14 cellular contexts compared by ENCODE assay signal in the genomic region with DNA sequence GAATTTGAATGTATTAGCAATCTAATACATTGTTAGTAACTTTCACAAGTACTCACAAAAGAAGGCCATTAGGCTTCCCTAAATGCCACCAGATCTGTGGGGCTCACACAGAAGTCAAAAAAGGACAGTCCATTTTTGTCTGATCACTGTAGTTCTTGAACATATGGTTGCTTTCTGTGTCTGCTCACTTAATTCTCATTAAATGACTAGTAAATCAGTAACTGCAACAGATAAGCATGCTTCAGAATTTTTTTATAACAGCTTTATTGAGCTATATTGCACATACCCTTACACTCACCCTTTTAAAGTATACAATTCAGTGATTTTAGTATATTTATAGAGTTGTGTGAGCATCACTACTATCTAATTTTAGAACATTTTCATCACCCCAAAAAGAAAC.
DNase-seq lines count a peak whose midpoint lies in the region; ATAC-seq, FAIRE-seq and TF ChIP-seq lines count a peak whose summit lies in the region.
"Had no signal": no experiment of that assay in that cellular context is flagged by ENCODE, and none has a peak within 500 bp of the region (broad histone marks: within the 10 kb centered on the region; RNA-seq: fewer than 3 reads in every experiment).

No MANE protein-coding gene starts in this region.

- FAIRE-seq in keratinocyte (lab: Jason Lieb, UNC) = peak; percentile 46

- TF ChIP-seq CTCF in MCF 10A (IDR thresholded peaks at IDR 0.05; ENCODE audit: unreplicated experiment) = no peak
- TF ChIP-seq CTCF in breast epithelium (IDR thresholded peaks at IDR 0.05) = no peak
- TF ChIP-seq CTCF in keratinocyte (optimal IDR thresholded peaks at IDR 0.05 in 1 of 3, IDR thresholded peaks at IDR 0.05 in 1 of 3, conservative IDR thresholded peaks at IDR 0.05 in 1 of 3; ENCODE audit: extremely low read depth in 1 of 3, insufficient read depth in 2 of 3, low read length in 3 of 3) = no peak
- no peak for TF ChIP-seq CTCF in natural killer cell (IDR thresholded peaks at IDR 0.05)

- no peaks in the 10 kb centered on the region for H4K20me1 ChIP-seq in keratinocyte (ENCODE audit: control insufficient read depth, extremely low read depth, insufficient read depth, low read length)

- peak overlapping the region; percentile 58 for H3K4me2 ChIP-seq in keratinocyte (ENCODE audit: control insufficient read depth, extremely low read depth, insufficient read depth, low read depth, low read length)

- H2AFZ ChIP-seq in keratinocyte (ENCODE audit: control insufficient read depth, low read length) = no peak overlapping the region

- H3K27me3 ChIP-seq in breast epithelium = no peaks in the 10 kb centered on the region
- no peaks in the 10 kb centered on the region for H3K27me3 ChIP-seq in adipocyte (replicated peaks; ENCODE audit: control insufficient read depth, insufficient read depth, low read length)
- H3K27me3 ChIP-seq in keratinocyte (ENCODE audit: control insufficient read depth, extremely low read depth, insufficient read depth, low read length) = no peaks in the 10 kb centered on the region
- H3K27me3 ChIP-seq: gastroesophageal sphincter, transverse colon had no signal

- no peaks in the 10 kb centered on the region for H3K9me3 ChIP-seq in breast epithelium
- no peaks in the 10 kb centered on the region for H3K9me3 ChIP-seq in adipocyte (ENCODE audit: control insufficient read depth, low read length)
- no peaks in the 10 kb centered on the region for H3K9me3 ChIP-seq in keratinocyte (ENCODE audit: control insufficient read depth, low read depth, low read length)
- H3K9me3 ChIP-seq: gastroesophageal sphincter, transverse colon had no signal

- CTCF ChIA-PET in MCF 10A (lab: Yijun Ruan, JAX) = no interaction called here

- peak overlapping the region; percentile 32 for H3K9ac ChIP-seq in adipocyte (ENCODE audit: low read length)
- H3K9ac ChIP-seq in keratinocyte (ENCODE audit: control insufficient read depth, extremely low read depth, insufficient read depth, low read length) = peak overlapping the region; percentile 61

- BruUV-seq in MCF 10A (replicated peaks; lab: Mats Ljungman, UMichigan) = no TSS peak

- no peak for TF ChIP-seq POLR2A in breast epithelium (IDR thresholded peaks at IDR 0.05)

- intact Hi-C loops in MCF 10A (cut with micrococcal nuclease) = loop anchor here (2.0 kb wide), 1 partner anchor 69 kb away; no protein-coding TSS in a partner anchor
- intact Hi-C loops in breast epithelium (cut with DNase I; ENCODE audit: low total_unique reads) = no loop called here
- intact Hi-C loops in natural killer cell (cut with micrococcal nuclease) = no loop called here

- POLR2A ChIA-PET in MCF 10A (lab: Yijun Ruan, JAX) = interaction anchor here (0.6 to 8.8 kb wide), 10 partner anchors 11 to 133 kb away, joined by 3 to 119 read pairs (median 14); a partner anchor contains a TSS

- dilution Hi-C loops in keratinocyte (cut with MboI; ENCODE audit: extremely low pct_ligation_motif_present, low sequenced_read_pairs) = no loop called here

- H3K79me2 ChIP-seq in keratinocyte (ENCODE audit: control insufficient read depth, insufficient read depth, low read length) = no peaks in the 10 kb centered on the region

- H3K36me3 Mint-ChIP-seq in MCF 10A (ENCODE audit: insufficient read depth, unreplicated experiment) (peaks cover 6% of the 10 kb centered on the region), natural killer cell (no peaks in the 10 kb centered on the region)
- H3K36me3 Mint-ChIP-seq: CD8-positive, alpha-beta T cell; IgD-negative memory B cell had no signal

- no peaks in the 10 kb centered on the region for H3K9me1 ChIP-seq in keratinocyte (ENCODE audit: control insufficient read depth, extremely low read depth, insufficient read depth, low read length)

- no peak overlapping the region for H3K4me3 Mint-ChIP-seq in MCF 10A (ENCODE audit: unreplicated experiment)
- H3K4me3 Mint-ChIP-seq in natural killer cell = no peak overlapping the region
- H3K4me3 Mint-ChIP-seq: CD8-positive, alpha-beta T cell; effector memory CD8-positive, alpha-beta T cell had no signal

- H3K4me3 ChIP-seq in breast epithelium (no peak overlapping the region), adipocyte (ENCODE audit: low read length) (no peak overlapping the region), keratinocyte (ENCODE audit: control insufficient read depth in 2 of 3, extremely low read depth in 1 of 3, insufficient read depth in 2 of 3, low read depth in 1 of 3, low read length in 3 of 3) (no peak overlapping the region)
- H3K4me3 ChIP-seq: gastroesophageal sphincter, transverse colon had no signal

- H3K9me3 Mint-ChIP-seq in MCF 10A (ENCODE audit: unreplicated experiment) (no peaks in the 10 kb centered on the region), natural killer cell (no peaks in the 10 kb centered on the region)
- H3K9me3 Mint-ChIP-seq: CD8-positive, alpha-beta T cell; effector memory CD8-positive, alpha-beta T cell; IgD-negative memory B cell had no signal

- H3K36me3 ChIP-seq in breast epithelium (no peaks in the 10 kb centered on the region), adipocyte (ENCODE audit: control insufficient read depth, insufficient read depth, low read length, severe bottlenecking) (no peaks in the 10 kb centered on the region), keratinocyte (ENCODE audit: control insufficient read depth in 2 of 2, extremely low read depth in 1 of 2, insufficient read depth in 2 of 2, low read length in 2 of 2) (no peaks in the 10 kb centered on the region)
- H3K36me3 ChIP-seq: gastroesophageal sphincter, transverse colon had no signal

- H3K27ac ChIP-seq in breast epithelium (peak overlapping the region in 1 of 2 donors; percentile 15), keratinocyte (ENCODE audit: control insufficient read depth, insufficient read depth, low read length) (peak overlapping the region; percentile 94)

- no peak for ATAC-seq in natural killer cell
- ATAC-seq: CD8-positive, alpha-beta T cell; effector memory CD8-positive, alpha-beta T cell; gastroesophageal sphincter had no signal

- H3K27me3 Mint-ChIP-seq in MCF 10A (ENCODE audit: insufficient read depth, unreplicated experiment) (no peaks in the 10 kb centered on the region), natural killer cell (ENCODE audit: low read depth in 2 of 2) (peaks cover 0 to 2% of the 10 kb centered on the region in 2 donors)
- H3K27me3 Mint-ChIP-seq: IgD-negative memory B cell had no signal

- DNase-seq in MCF 10A (ENCODE audit: unreplicated experiment) = no peak
- DNase-seq in breast epithelium (ENCODE audit: low spot score in 2 of 2) = no peak
- no peak for DNase-seq in adipocyte (ENCODE audit: low read depth)
- no peak for DNase-seq in keratinocyte (ENCODE audit: low read depth, low spot score)
- DNase-seq in natural killer cell = no peak
- no peak for DNase-seq in inferior parietal cortex (ENCODE audit: extremely low spot score)
- no peak for DNase-seq in effector CD8-positive, alpha-beta T cell (lab: John Stamatoyannopoulos, UW)
- no peak for DNase-seq in NCI-H2196 treated with DMSO at 0.1 percent for 48 hours (lab: John Stamatoyannopoulos, UW; ENCODE audit: unreplicated experiment)
- DNase-seq: activated naive CD4-positive, alpha-beta T cell treated with Interleukin-2 at 50 U/mL for 16 hours; CD8-positive, alpha-beta T cell; effector memory CD8-positive, alpha-beta T cell; transverse colon had no signal

- H3K4me1 ChIP-seq in breast epithelium (peaks cover 0 to 4% of the 10 kb centered on the region in 2 donors), adipocyte (ENCODE audit: control insufficient read depth, insufficient read depth, low read length) (peaks cover 27% of the 10 kb centered on the region), keratinocyte (ENCODE audit: control insufficient read depth, extremely low read depth, insufficient read depth, low read length) (peaks cover 41% of the 10 kb centered on the region)

- H3K27ac Mint-ChIP-seq in MCF 10A (ENCODE audit: low read depth, unreplicated experiment) (peak overlapping the region; percentile 87), natural killer cell (no peak overlapping the region)
- H3K27ac Mint-ChIP-seq: CD8-positive, alpha-beta T cell; effector memory CD8-positive, alpha-beta T cell had no signal

- peaks cover 41% of the 10 kb centered on the region for H3K4me1 Mint-ChIP-seq in MCF 10A (ENCODE audit: insufficient read depth, unreplicated experiment)
- no peaks in the 10 kb centered on the region for H3K4me1 Mint-ChIP-seq in natural killer cell
